Comparison of ENCODE assay signal across 8 cellular contexts in genomic region chr6:105402981-105403935, GRCh38. TPM values are rescaled to one million over a fixed set of nuclear protein-coding genes. Genes with fewer than 3 reads are reported as not detected.
DNase-seq lines count a peak whose midpoint lies in the region; ATAC-seq and TF ChIP-seq lines count a peak whose summit lies in the region.

PREP (minus strand) TSS chr6:105403082; CDS start chr6:105402891, 191 bp downstream.

- peak within 1 kb of the TSS; percentile 97 for H3K4me3 ChIP-seq in kidney epithelial cell (ENCODE audit: low read depth, low read length)

- in situ Hi-C loops in GM18951 (cut with MboI; ENCODE audit: low sequenced_read_pairs, unreplicated experiment), result loop anchor here (10.0 kb wide), 1 partner anchor 318 kb away; no protein-coding TSS in a partner anchor

- peak; percentile 84 for TF ChIP-seq POLR2A in GM18951 (IDR thresholded peaks at IDR 0.05; ENCODE audit: extremely low read depth, insufficient read depth, insufficient read length)

- H3K36me3 ChIP-seq in kidney epithelial cell (ENCODE audit: control insufficient read depth, insufficient read depth, low read length), result no peaks in the 10 kb centered on the region

- DNase-seq in AML-193 (lab: John Stamatoyannopoulos, UW) (peak; percentile 87 to 91), NCI-H226 (peak; percentile 80), cerebellar cortex (ENCODE audit: low spot score) (peak; percentile 76), kidney epithelial cell (ENCODE audit: low read depth) (no peak)
- peak; percentile 89 for DNase-seq in activated CD4-positive, CD25-positive, alpha-beta regulatory T cell treated with anti-CD3 and anti-CD28 coated beads, Interleukin-2, amount 50 U/mL, for 72 hours
- DNase-seq in stimulated activated CD4-positive, alpha-beta T cell treated with anti-CD3 and anti-CD28 coated beads, Interleukin-15, amount 100 ng/mL, for 24 hours, result peak; percentile 89

- peak; percentile 80 for TF ChIP-seq CTCF in kidney epithelial cell (IDR thresholded peaks at IDR 0.05; ENCODE audit: insufficient read depth, low read length, poor library complexity, severe bottlenecking)

- peak; percentile 92 for ATAC-seq in HG03175 (IDR thresholded peaks at IDR 0.05; ENCODE audit: unreplicated experiment)

- no peaks in the 10 kb centered on the region for H3K27me3 ChIP-seq in kidney epithelial cell (ENCODE audit: control insufficient read depth, insufficient read depth, low read length)

RNA-seq across cellular contexts. Expression of gene PREP, which starts in this region (rescaled TPM):
- total RNA-seq in kidney epithelial cell, result 18.0 and 18.8 TPM in 2 replicates
